13 cellular contexts compared by ENCODE assay signal in genomic region chr6:4957521-4958231, GRCh38. TPM values are rescaled to one million over a fixed set of nuclear protein-coding genes. Genes with fewer than 3 reads are reported as not detected.
DNase-seq lines count a peak whose midpoint lies in the region; ATAC-seq and TF ChIP-seq lines count a peak whose summit lies in the region.
"Had no signal": no experiment of that assay in that cellular context is flagged by ENCODE, and none has a peak within 500 bp of the region (broad histone marks: within the 10 kb centered on the region; RNA-seq: fewer than 3 reads in every experiment).

No MANE protein-coding gene starts in this region.

- peaks cover 5% of the 10 kb centered on the region for H3K36me3 Mint-ChIP-seq in endothelial cell (ENCODE audit: low read depth, unreplicated experiment)

- no peak for TF ChIP-seq POLR2A in NB4 (IDR thresholded peaks at IDR 0.05; ENCODE audit: extremely low read depth, insufficient read length)

- H3K4ac ChIP-seq in mesenchymal stem cell (ENCODE audit: low read depth in 1 of 2, low read length in 2 of 2): no peak overlapping the region

- H3K9ac ChIP-seq in mesenchymal stem cell (ENCODE audit: low read length): no peak overlapping the region

- peaks cover 2% of the 10 kb centered on the region for H3K4me1 ChIP-seq in mesenchymal stem cell (ENCODE audit: control insufficient read depth, insufficient read depth, low read depth, low read length)
- H3K4me1 ChIP-seq: sigmoid colon, SJSA1 had no signal

- no peak overlapping the region for H2BK5ac ChIP-seq in mesenchymal stem cell (ENCODE audit: low read depth, low read length, poor library complexity, severe bottlenecking)

- no peak overlapping the region for H4K91ac ChIP-seq in mesenchymal stem cell (ENCODE audit: low read length)

- H4K8ac ChIP-seq in mesenchymal stem cell (ENCODE audit: low read length): peak overlapping the region; percentile 35

- H3K23ac ChIP-seq in mesenchymal stem cell (ENCODE audit: low read length in 2 of 2): no peak overlapping the region

- H3K4me2 ChIP-seq in mesenchymal stem cell (ENCODE audit: low read length, poor library complexity, severe bottlenecking): no peak overlapping the region

- peaks cover 17 to 32% of the 10 kb centered on the region in 2 experiments for H3K36me3 ChIP-seq in mesenchymal stem cell (ENCODE audit: control insufficient read depth in 1 of 2, insufficient read depth in 2 of 2, low read depth in 1 of 2, low read length in 2 of 2)

- no peaks in the 10 kb centered on the region for H3K4me1 Mint-ChIP-seq in endothelial cell (ENCODE audit: unreplicated experiment)

- no peak overlapping the region for H2AFZ ChIP-seq in mesenchymal stem cell (ENCODE audit: low read depth, low read length)

- H3K27ac Mint-ChIP-seq in endothelial cell (ENCODE audit: unreplicated experiment): no peak overlapping the region
- H3K27ac Mint-ChIP-seq: dendritic cell treated with granulocyte-macrophage colony-stimulating factor and Interleukin-4, amounts not matched to agents 40 ng/mL and 50 ng/mL, for 4 days had no signal

- peak; percentile 25 for TF ChIP-seq CTCF in NB4 (IDR thresholded peaks at IDR 0.05; ENCODE audit: low read depth, low read length)
- no peak for TF ChIP-seq CTCF in endothelial cell (IDR thresholded peaks at IDR 0.05; ENCODE audit: unreplicated experiment)

- no peak overlapping the region for H3K18ac ChIP-seq in mesenchymal stem cell (ENCODE audit: low read depth in 1 of 2, low read length in 2 of 2)

- WGBS in mesenchymal stem cell: 67% methylated on average over 9 of the region's 9 CpGs

- H2BK15ac ChIP-seq in mesenchymal stem cell (ENCODE audit: low read depth, poor library complexity, severe bottlenecking): no peak overlapping the region

- H3K9me3 ChIP-seq in mesenchymal stem cell (ENCODE audit: control insufficient read depth, low read length): no peaks in the 10 kb centered on the region
- H3K9me3 ChIP-seq: sigmoid colon, SJSA1 had no signal

- H3K27me3 Mint-ChIP-seq in endothelial cell (ENCODE audit: unreplicated experiment): no peaks in the 10 kb centered on the region
- H3K27me3 Mint-ChIP-seq: dendritic cell treated with granulocyte-macrophage colony-stimulating factor and Interleukin-4, amounts not matched to agents 40 ng/mL and 50 ng/mL, for 4 days had no signal

- no peak overlapping the region for H2AK5ac ChIP-seq in mesenchymal stem cell (ENCODE audit: low read length, severe bottlenecking)

- no peak overlapping the region for H2BK120ac ChIP-seq in mesenchymal stem cell (ENCODE audit: low read depth, low read length)

- DNase-seq in EH (ENCODE audit: low read depth) (peak; percentile 27), NB4 (ENCODE audit: low read depth) (peak; percentile 33), endothelial cell (ENCODE audit: low spot score) (peak; percentile 34), mesenchymal stem cell (peak; percentile 24), NOMO-1 treated with dmso at 0.1 percent for 144 hours (lab: John Stamatoyannopoulos, UW; ENCODE audit: unreplicated experiment) (no peak), HuH-7.5 (ENCODE audit: low spot score) (no peak)
- no peak for DNase-seq in stimulated activated CD4-positive, alpha-beta T cell treated with anti-CD3 and anti-CD28 coated beads, Interleukin-4, amount 100 ng/mL, for 4 hours
- DNase-seq: activated T-cell treated with anti-CD3 and anti-CD28 coated beads for 4 hours, NCI-H1105 treated with DMSO at 0.1 percent for 48 hours, sigmoid colon had no signal

- H3K79me1 ChIP-seq in mesenchymal stem cell (replicated peaks; ENCODE audit: low read length, poor library complexity, severe bottlenecking): peaks cover 4% of the 10 kb centered on the region

- H3K27me3 ChIP-seq in mesenchymal stem cell (ENCODE audit: control insufficient read depth in 1 of 2, insufficient read depth in 1 of 2, low read length in 2 of 2): no peaks in the 10 kb centered on the region
- H3K27me3 ChIP-seq: sigmoid colon, SJSA1 had no signal

- H3K27ac ChIP-seq in mesenchymal stem cell (ENCODE audit: low read length, poor library complexity, severe bottlenecking): no peak overlapping the region
- H3K27ac ChIP-seq: sigmoid colon, SJSA1 had no signal

- no peak for ATAC-seq in HG03045 (IDR thresholded peaks at IDR 0.05; ENCODE audit: unreplicated experiment)

- H3K4me3 ChIP-seq in NB4 (ENCODE audit: low read depth, low read length): no peak overlapping the region
- H3K4me3 ChIP-seq in mesenchymal stem cell (ENCODE audit: insufficient read depth in 1 of 2, low read depth in 1 of 2, low read length in 2 of 2): no peak overlapping the region
- H3K4me3 ChIP-seq: sigmoid colon, SJSA1 had no signal

- H3K4me3 Mint-ChIP-seq in endothelial cell (ENCODE audit: unreplicated experiment): no peak overlapping the region
- H3K4me3 Mint-ChIP-seq: dendritic cell treated with granulocyte-macrophage colony-stimulating factor and Interleukin-4, amounts not matched to agents 40 ng/mL and 50 ng/mL, for 4 days had no signal

- H2BK12ac ChIP-seq in mesenchymal stem cell (ENCODE audit: low read length in 2 of 2): no peak overlapping the region

- H3K14ac ChIP-seq in mesenchymal stem cell (ENCODE audit: low read length in 2 of 2): no peak overlapping the region

- no peaks in the 10 kb centered on the region for H3K9me3 Mint-ChIP-seq in endothelial cell (ENCODE audit: unreplicated experiment)
- H3K9me3 Mint-ChIP-seq: dendritic cell treated with granulocyte-macrophage colony-stimulating factor and Interleukin-4, amounts not matched to agents 40 ng/mL and 50 ng/mL, for 4 days had no signal

RNA-seq across cellular contexts. Expression of gene RPP40, which starts 46.2 kb away (rescaled TPM):
- 9.6 TPM for total RNA-seq in endothelial cell (ENCODE audit: unreplicated experiment)
- polyA plus RNA-seq in mesenchymal stem cell (2013, experiment 1 of 2): 12.2 TPM
- polyA plus RNA-seq in mesenchymal stem cell (2013, experiment 2 of 2): 12.9 TPM

Comparison
In these comparisons a context has a peak if more than half of its experiments do, and no peak if none do; other contexts are left out.
1. DNase-seq: peak in EH (single experiment), NB4 (single experiment), endothelial cell (single experiment) and mesenchymal stem cell (single experiment); none in NOMO-1 treated with dmso at 0.1 percent for 144 hours (single experiment), HuH-7.5 (single experiment) and stimulated activated CD4-positive, alpha-beta T cell treated with anti-CD3 and anti-CD28 coated beads, Interleukin-4, amount 100 ng/mL, for 4 hours (0 of 2).